In the genomic region with DNA sequence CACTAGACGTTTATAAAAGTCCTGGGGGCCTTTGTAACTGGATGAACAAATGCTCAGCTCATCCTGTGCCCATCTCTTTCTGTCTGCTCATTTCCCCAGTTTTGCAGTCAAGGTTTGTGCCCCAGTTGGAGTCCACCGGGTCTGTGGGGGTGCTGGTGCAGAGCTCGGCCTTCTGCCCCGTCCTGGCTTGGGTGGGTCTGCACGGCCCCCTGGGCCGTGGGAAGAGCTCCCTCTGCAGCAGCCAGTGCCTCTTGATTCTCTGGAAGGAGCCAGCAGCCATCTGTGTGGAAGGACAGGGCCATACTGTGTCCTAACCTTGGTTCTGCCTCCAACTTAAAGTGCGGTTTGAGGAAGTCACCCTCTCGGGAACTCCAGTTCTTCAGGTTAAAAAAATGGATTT, we compare ENCODE assay signal across 9 cellular contexts.
"Had no signal": no experiment of that assay in that cellular context is flagged by ENCODE, and none has a peak within 500 bp of the region (broad histone marks: within the 10 kb centered on the region; RNA-seq: fewer than 3 reads in every experiment).

No MANE protein-coding gene starts in this region.

- H3K4me3 ChIP-seq: GM23248, GM23338, HAP-1 had no signal

- H2AFZ ChIP-seq: GM23248, GM23338 had no signal

- H3K9ac ChIP-seq: GM23248 had no signal

- H3K27ac ChIP-seq: GM23248 had no signal

- ATAC-seq: GM23338, HCT116 had no signal

- DNase-seq: GM23248, GOT3, H7, H9, HCEC 1CT, HFFc6 had no signal

- H3K36me3 ChIP-seq: HAP-1 had no signal

- H3K4me2 ChIP-seq: GM23338 had no signal

- H3K4me1 ChIP-seq: HAP-1 had no signal

- H3K9me3 ChIP-seq: HAP-1 had no signal
